In the genomic region with DNA sequence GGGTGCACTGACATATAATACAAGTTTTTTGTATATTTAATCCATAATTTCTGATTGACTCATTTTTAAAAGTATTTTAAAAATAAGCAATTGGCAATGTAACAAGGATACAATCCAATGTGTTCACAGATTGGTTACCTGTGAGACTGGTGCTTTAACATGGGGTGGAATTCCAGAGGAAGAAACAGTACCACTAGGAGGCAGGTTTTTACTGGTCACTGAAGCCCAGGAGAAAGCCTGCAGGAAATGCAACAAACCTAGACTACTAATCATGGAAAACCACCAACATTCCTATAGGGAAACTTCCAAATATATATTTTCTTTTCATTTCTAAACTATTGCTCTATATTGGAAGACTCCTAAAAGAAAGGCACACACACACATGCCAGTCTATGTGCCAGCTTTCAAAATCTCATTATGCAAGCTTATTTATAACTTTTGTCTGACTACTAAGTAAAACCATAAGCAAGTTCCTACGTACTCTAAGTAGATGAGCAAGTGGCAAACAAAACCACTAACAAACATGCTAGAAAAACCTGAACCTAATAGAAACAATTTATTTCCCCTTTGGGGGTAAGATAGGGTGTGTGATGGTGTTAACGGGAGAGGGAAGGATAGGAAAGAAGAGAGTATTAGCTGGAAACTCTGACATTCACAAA, we compare ENCODE assay signal across 8 cellular contexts. TPM values are rescaled to one million over a fixed set of nuclear protein-coding genes. Genes with fewer than 3 reads are reported as not detected.
DNase-seq lines count a peak whose midpoint lies in the region; ATAC-seq, FAIRE-seq and TF ChIP-seq lines count a peak whose summit lies in the region.

No MANE protein-coding gene starts in this region.

- peak; percentile 51 for FAIRE-seq in GM19239 (lab: Jason Lieb, UNC)

- ATAC-seq in activated naive CD8-positive, alpha-beta T cell treated with anti-CD3 and anti-CD28 coated beads, Interleukin-2, amount 50 U/mL, for 24 hours, result peak; percentile 50

- TF ChIP-seq CTCF in AG10803 (conservative IDR thresholded peaks at IDR 0.05; ENCODE audit: low read length) (peak; percentile 71), uterus (IDR thresholded peaks at IDR 0.05) (peak in 2 of 4 experiments; percentile 8 to 12)

- H3K36me3 Mint-ChIP-seq in activated naive CD8-positive, alpha-beta T cell treated with anti-CD3 and anti-CD28 coated beads, Interleukin-2, amount 50 U/mL, for 24 hours (ENCODE audit: low read depth), result peaks cover 72% of the 10 kb centered on the region

- DNase-seq in AG10803 (ENCODE audit: low read depth) (peak; percentile 53), GM19239 (ENCODE audit: insufficient read length, low spot score) (no peak), kidney tubule cell (ENCODE audit: low spot score) (peak; percentile 52), activated gamma-delta T cell (lab: John Stamatoyannopoulos, UW) (no peak), uterus (no peak), posterior vena cava (ENCODE audit: low spot score) (no peak), UCSD-AML1 (lab: John Stamatoyannopoulos, UW; ENCODE audit: unreplicated experiment) (no peak)
- no peak for DNase-seq in activated naive CD8-positive, alpha-beta T cell treated with anti-CD3 and anti-CD28 coated beads, Interleukin-2, amount 50 U/mL, for 24 hours

- intact Hi-C loops in uterus (cut with DNase I; ENCODE audit: low total_unique reads) (no loop called here), posterior vena cava (cut with DNase I) (no loop called here)

- no peak overlapping the region for H3K4me3 ChIP-seq in AG10803 (ENCODE audit: low read length)
- H3K4me3 ChIP-seq in uterus, result no peak overlapping the region

- no peaks in the 10 kb centered on the region for H3K27me3 Mint-ChIP-seq in activated naive CD8-positive, alpha-beta T cell treated with anti-CD3 and anti-CD28 coated beads, Interleukin-2, amount 50 U/mL, for 24 hours

- no peaks in the 10 kb centered on the region for H3K4me1 ChIP-seq in uterus

- H3K27ac ChIP-seq in uterus, result no peak overlapping the region

- no peaks in the 10 kb centered on the region for H3K9me3 ChIP-seq in uterus

- TF ChIP-seq POLR2A in uterus (IDR thresholded peaks at IDR 0.05), result no peak

- peak overlapping the region; percentile 77 for H3K27ac Mint-ChIP-seq in activated naive CD8-positive, alpha-beta T cell treated with anti-CD3 and anti-CD28 coated beads, Interleukin-2, amount 50 U/mL, for 24 hours

- no peak overlapping the region for H3K4me3 Mint-ChIP-seq in activated naive CD8-positive, alpha-beta T cell treated with anti-CD3 and anti-CD28 coated beads, Interleukin-2, amount 50 U/mL, for 24 hours

- H3K9me3 Mint-ChIP-seq in activated naive CD8-positive, alpha-beta T cell treated with anti-CD3 and anti-CD28 coated beads, Interleukin-2, amount 50 U/mL, for 24 hours, result no peaks in the 10 kb centered on the region

- H3K27me3 ChIP-seq in uterus, result no peaks in the 10 kb centered on the region

- H3K4me1 Mint-ChIP-seq in activated naive CD8-positive, alpha-beta T cell treated with anti-CD3 and anti-CD28 coated beads, Interleukin-2, amount 50 U/mL, for 24 hours, result peaks cover 66% of the 10 kb centered on the region

- H3K36me3 ChIP-seq in uterus, result no peaks in the 10 kb centered on the region

RNA-seq across cellular contexts. Expression of a gene that starts 19.2 kb away (rescaled TPM):
- total RNA-seq in uterus (100 to 1,000 TPM in 1 of 4 donors, 10 to 100 TPM in 3; 43.2 to 215 (median 74.1) TPM), posterior vena cava (10 to 100 TPM; 76.7 to 87.3 TPM)

RNA-seq across cellular contexts. Expression of a gene that starts 23.6 kb away (rescaled TPM):
- total RNA-seq in uterus (1 to 10 TPM in 2 of 4 donors, not detected in 2; 1.2 to 3.1 TPM), posterior vena cava (1 to 10 TPM in 1 of 2 donors, under 1 TPM in 1; 0.71 to 1.3 TPM)

Comparison
In these comparisons a context has a peak if more than half of its experiments do, and no peak if none do; other contexts are left out.
1. DNase-seq: peak in AG10803 (single experiment) and kidney tubule cell (single experiment); none in GM19239 (single experiment), activated naive CD8-positive, alpha-beta T cell treated with anti-CD3 and anti-CD28 coated beads, Interleukin-2, amount 50 U/mL, for 24 hours (single experiment), activated gamma-delta T cell (single experiment), uterus (0 of 2), posterior vena cava (single experiment) and UCSD-AML1 (single experiment).